In the genomic region with DNA sequence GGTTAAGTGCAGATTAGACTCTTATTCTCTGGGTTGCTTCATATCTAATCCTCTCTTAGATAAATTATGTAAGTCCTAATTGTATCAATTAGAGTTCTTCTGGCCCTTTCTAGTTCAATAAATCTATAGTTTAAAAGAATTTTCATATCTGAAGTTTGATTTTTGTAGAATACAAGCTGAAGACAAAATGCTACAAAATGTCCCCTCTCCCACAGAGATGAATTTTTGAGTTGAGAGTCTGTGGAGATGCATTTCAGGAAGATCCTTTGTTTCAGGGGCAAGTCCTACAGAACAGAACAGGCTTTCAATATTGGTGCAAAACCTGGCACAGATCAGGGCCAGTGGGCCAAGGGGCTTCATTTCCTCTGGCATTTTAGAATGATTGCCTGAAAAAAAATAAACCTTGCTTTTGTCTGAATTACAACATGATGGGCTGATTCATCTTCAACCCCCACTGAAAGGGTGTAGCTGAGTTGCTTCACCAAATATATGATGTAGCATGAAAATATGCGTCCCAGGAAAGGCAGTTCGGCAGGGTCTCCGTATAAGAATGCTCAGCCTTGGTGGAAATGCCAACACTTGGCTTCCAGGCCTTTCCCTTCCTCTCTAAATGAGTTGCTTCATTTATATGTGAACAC, we compare ENCODE assay signal across 17 cellular contexts. TPM values are rescaled to one million over a fixed set of nuclear protein-coding genes. Genes with fewer than 3 reads are reported as not detected.
DNase-seq lines count a peak whose midpoint lies in the region; ATAC-seq and TF ChIP-seq lines count a peak whose summit lies in the region.
"Had no signal": no experiment of that assay in that cellular context is flagged by ENCODE, and none has a peak within 500 bp of the region (broad histone marks: within the 10 kb centered on the region; RNA-seq: fewer than 3 reads in every experiment).

No MANE protein-coding gene starts in this region.

- H3K27ac ChIP-seq in SJSA1: peak overlapping the region; percentile 66
- no peak overlapping the region for H3K27ac ChIP-seq in OCI-LY7 (ENCODE audit: low read depth, low read length, poor library complexity, severe bottlenecking)

- H3K4me1 ChIP-seq in SJSA1 (replicated peaks) (peaks cover 59% of the 10 kb centered on the region), OCI-LY7 (ENCODE audit: insufficient read depth, low read length, poor library complexity, severe bottlenecking) (peaks cover 20% of the 10 kb centered on the region)
- H3K4me1 ChIP-seq: Caco-2 had no signal

- no peaks in the 10 kb centered on the region for H4K20me1 ChIP-seq in OCI-LY7 (ENCODE audit: insufficient read depth, low read length)

- DNase-seq in GM03348 (ENCODE audit: low spot score): peak; percentile 91
- DNase-seq in SJSA1 (ENCODE audit: low read depth in 1 of 2, low spot score in 2 of 2): peak; percentile 97
- DNase-seq in fibroblast of gingiva (ENCODE audit: low read depth): peak; percentile 85
- DNase-seq in skeletal muscle cell (ENCODE audit: low read depth): peak; percentile 87
- no peak for DNase-seq in OCI-LY7 (ENCODE audit: low spot score)
- DNase-seq in activated CD4-positive, alpha-beta T cell treated with anti-CD3 and anti-CD28 coated beads for 4 hours: no peak
- no peak for DNase-seq in NCI-H1694 (lab: John Stamatoyannopoulos, UW)
- DNase-seq: activated B cell treated with CpG ODN at 0.5 μM for 24 hours; activated T-cell treated with anti-CD3 and anti-CD28 coated beads for 4 hours; anterior cingulate cortex; Caco-2; NCI-H1092 treated with DMSO at 0.1 percent for 48 hours; NCI-H69; retina; stimulated activated naive CD8-positive, alpha-beta T cell treated with anti-CD3 and anti-CD28 coated beads, Interleukin-15, amount 100 ng/mL, for 72 hours had no signal

- CTCF ChIA-PET in OCI-LY7 (lab: Charles Lee; ENCODE audit: unreplicated experiment): no interaction called here

- POLR2A ChIA-PET in OCI-LY7 (lab: Charles Lee): no interaction called here

- H3K4me2 ChIP-seq in OCI-LY7 (ENCODE audit: low read length): no peak overlapping the region
- H3K4me2 ChIP-seq: GM23338 had no signal

- ATAC-seq in GM21619 (IDR thresholded peaks at IDR 0.05; ENCODE audit: unreplicated experiment): no peak
- ATAC-seq: GM23338; stimulated activated naive CD8-positive, alpha-beta T cell treated with anti-CD3 and anti-CD28 coated beads, Interleukin-15, amount 100 ng/mL, for 72 hours had no signal

- intact Hi-C loops in OCI-LY7 (cut with micrococcal nuclease; ENCODE audit: unreplicated experiment): no loop called here

- no peak overlapping the region for H2AFZ ChIP-seq in OCI-LY7 (ENCODE audit: low read length)
- H2AFZ ChIP-seq: GM23338 had no signal

- BruUV-seq in OCI-LY7 (replicated peaks; lab: Mats Ljungman, UMichigan): no TSS peak

- H3K4me3 ChIP-seq in SJSA1: no peak overlapping the region
- H3K4me3 ChIP-seq in skeletal muscle cell (ENCODE audit: low read depth, low read length): no peak overlapping the region
- no peak overlapping the region for H3K4me3 ChIP-seq in OCI-LY7 (ENCODE audit: low read depth, low read length, poor library complexity, severe bottlenecking)
- H3K4me3 ChIP-seq: GM23338 had no signal

- H3K9me2 ChIP-seq in OCI-LY7 (ENCODE audit: insufficient read depth, low read length): no peaks in the 10 kb centered on the region

- no peaks in the 10 kb centered on the region for H3K27me3 ChIP-seq in SJSA1 (replicated peaks)

- TF ChIP-seq CTCF in OCI-LY7 (conservative IDR thresholded peaks at IDR 0.05; ENCODE audit: low read length): no peak

- no peaks in the 10 kb centered on the region; the same call in 1 of the 2 replicates for H3K9me3 ChIP-seq in SJSA1 (replicated peaks)
- H3K9me3 ChIP-seq in OCI-LY7 (ENCODE audit: low read length): no peaks in the 10 kb centered on the region

- H3K36me3 ChIP-seq in SJSA1 (peaks cover 14% of the 10 kb centered on the region), OCI-LY7 (ENCODE audit: insufficient read depth, low read length) (no peaks in the 10 kb centered on the region)

- no peaks in the 10 kb centered on the region for H3K79me2 ChIP-seq in OCI-LY7 (ENCODE audit: insufficient read depth, low read depth, low read length)

RNA-seq across cellular contexts. Expression of a gene that starts 6.4 kb away (rescaled TPM):
- 111 and 146 TPM in 2 replicates for total RNA-seq in SJSA1 (2014; rRNA removed; shearing (Covaris generic))
- total RNA-seq in OCI-LY7 (2014; rRNA removed; shearing (Covaris generic)): 68.5 and 81.8 TPM in 2 replicates
- total RNA-seq in OCI-LY7 (2022): 112 and 116 TPM in 2 replicates

Comparison
In these comparisons a context has a peak if more than half of its experiments do, and no peak if none do; other contexts are left out.
1. DNase-seq: peak in GM03348 (single experiment), SJSA1 (2 of 2), fibroblast of gingiva (single experiment) and skeletal muscle cell (single experiment); none in OCI-LY7 (single experiment), activated CD4-positive, alpha-beta T cell treated with anti-CD3 and anti-CD28 coated beads for 4 hours (0 of 2) and NCI-H1694 (single experiment).